In the genomic region with DNA sequence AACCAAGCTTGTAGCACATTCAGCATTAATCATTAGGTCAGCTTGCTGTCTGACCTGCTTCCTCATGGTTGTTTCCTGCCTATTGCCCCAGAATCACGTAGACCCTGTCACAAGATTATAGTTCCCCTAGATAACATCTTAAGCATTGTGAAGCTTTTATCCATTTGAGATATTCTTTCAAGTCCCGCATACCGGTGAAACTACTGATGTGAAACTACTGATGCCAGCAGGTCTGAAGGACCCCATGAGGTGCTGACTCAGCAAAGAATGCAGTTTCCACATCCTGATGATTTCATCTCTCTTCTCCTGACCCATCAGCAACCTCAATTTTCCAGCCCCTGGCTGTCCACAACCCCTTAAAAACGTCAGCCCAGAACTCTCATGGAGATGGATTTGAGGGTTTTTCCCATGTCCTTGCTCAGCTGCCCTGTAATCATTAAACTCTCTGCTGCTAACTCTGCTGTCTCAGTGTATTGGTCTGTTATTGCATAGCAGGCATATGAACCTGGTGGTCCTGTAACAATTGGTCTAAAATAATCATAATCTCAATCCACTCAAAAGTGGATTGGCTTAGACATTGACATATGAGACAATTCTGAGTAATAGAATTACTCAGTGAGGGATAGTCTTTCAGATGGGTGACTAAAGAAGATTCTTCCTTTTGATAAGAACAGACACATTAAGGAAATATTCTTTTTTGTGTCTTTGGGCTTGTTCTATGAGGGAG, we compare ENCODE assay signal across 14 cellular contexts. TPM values are rescaled to one million over a fixed set of nuclear protein-coding genes. Genes with fewer than 3 reads are reported as not detected.
DNase-seq lines count a peak whose midpoint lies in the region; ATAC-seq, FAIRE-seq and TF ChIP-seq lines count a peak whose summit lies in the region.
"Had no signal": no experiment of that assay in that cellular context is flagged by ENCODE, and none has a peak within 500 bp of the region (broad histone marks: within the 10 kb centered on the region; RNA-seq: fewer than 3 reads in every experiment).

No MANE protein-coding gene starts in this region.

- peak overlapping the region; percentile 6 for H3K27ac Mint-ChIP-seq in activated CD8-positive, alpha-beta memory T cell treated with anti-CD3 and anti-CD28 coated beads, Interleukin-2, amount 10 ng/mL, durations not matched to agents 7 days and 5 days
- no peak overlapping the region for H3K27ac Mint-ChIP-seq in stimulated activated effector memory CD8-positive, alpha-beta T cell treated with anti-CD3 and anti-CD28 coated beads, Interleukin-12 subunit alpha, Interleukin-12 subunit beta, amount 100 ng/mL, for 72 hours
- H3K27ac Mint-ChIP-seq: endodermal cell had no signal

- POLR2A ChIA-PET in SK-N-SH (lab: Yijun Ruan, JAX) = no interaction called here

- CTCF ChIA-PET in activated CD8-positive, alpha-beta memory T cell treated with anti-CD3 and anti-CD28 coated beads, Interleukin-2, amount 10 ng/mL, durations not matched to agents 7 days and 5 days (lab: Charles Lee) = interaction anchor here (0.6 kb wide), 1 partner anchor 375 kb away, joined by 4 read pairs; no protein-coding TSS in a partner anchor
- CTCF ChIA-PET in SK-N-SH (lab: Yijun Ruan, JAX) = interaction anchor here (1.2 to 2.5 kb wide), 3 partner anchors 9 to 19 kb away, joined by 3 to 16 read pairs (median 5); no protein-coding TSS in a partner anchor

- DNase-seq in activated CD8-positive, alpha-beta memory T cell treated with anti-CD3 and anti-CD28 coated beads, Interleukin-2, amount 10 ng/mL, durations not matched to agents 7 days and 5 days = no peak
- DNase-seq in activated CD8-positive, alpha-beta memory T cell treated with anti-CD3 and anti-CD28 coated beads, Interleukin-2, amount 50 U/mL, for 4 hours = no peak
- no peak for DNase-seq in SK-N-SH
- DNase-seq in fibroblast of mammary gland (ENCODE audit: low read depth) = peak; percentile 82
- DNase-seq in stimulated activated effector memory CD8-positive, alpha-beta T cell treated with anti-CD3 and anti-CD28 coated beads, Interleukin-12 subunit alpha, Interleukin-12 subunit beta, amount 100 ng/mL, for 72 hours (ENCODE audit: low spot score in 2 of 2) = no peak
- no peak for DNase-seq in kidney
- DNase-seq in SHP77 treated with DMSO at 0.1 percent for 48 hours (lab: John Stamatoyannopoulos, UW) = no peak
- DNase-seq in head of caudate nucleus = no peak
- DNase-seq: activated CD8-positive, alpha-beta memory T cell treated with anti-CD3 and anti-CD28 coated beads for 24 hours; amygdala; endodermal cell; NCI-H526 treated with DMSO at 0.1 percent for 48 hours had no signal

- peak overlapping the region in 1 of 2 experiments; percentile 31; a peak in 1 of 4 replicates for H3K4me3 ChIP-seq in SK-N-SH (ENCODE audit: low read depth in 2 of 2, low read length in 1 of 2)
- no peak overlapping the region for H3K4me3 ChIP-seq in fibroblast of mammary gland (ENCODE audit: control insufficient read depth, low read depth, low read length)
- no peak overlapping the region for H3K4me3 ChIP-seq in kidney (ENCODE audit: low read length in 2 of 2)

- H3K79me2 ChIP-seq in SK-N-SH (ENCODE audit: insufficient read depth) = no peaks in the 10 kb centered on the region

- H3K4me2 ChIP-seq in SK-N-SH = peak overlapping the region; percentile 34

- no peak for TF ChIP-seq CTCF in SK-N-SH (IDR thresholded peaks at IDR 0.05)
- no peak for TF ChIP-seq CTCF in fibroblast of mammary gland (conservative IDR thresholded peaks at IDR 0.05; ENCODE audit: control insufficient read depth, insufficient read depth, low read depth, low read length)
- TF ChIP-seq CTCF in kidney (IDR thresholded peaks at IDR 0.05; ENCODE audit: borderline replicate concordance, extremely low read depth, insufficient read depth) = no peak

- no peaks in the 10 kb centered on the region for H3K27me3 Mint-ChIP-seq in activated CD8-positive, alpha-beta memory T cell treated with anti-CD3 and anti-CD28 coated beads, Interleukin-2, amount 10 ng/mL, durations not matched to agents 7 days and 5 days

- H3K9me3 Mint-ChIP-seq in activated CD8-positive, alpha-beta memory T cell treated with anti-CD3 and anti-CD28 coated beads, Interleukin-2, amount 10 ng/mL, durations not matched to agents 7 days and 5 days (ENCODE audit: low read depth) = peaks cover 10% of the 10 kb centered on the region
- H3K9me3 Mint-ChIP-seq in stimulated activated effector memory CD8-positive, alpha-beta T cell treated with anti-CD3 and anti-CD28 coated beads, Interleukin-12 subunit alpha, Interleukin-12 subunit beta, amount 100 ng/mL, for 72 hours = peaks cover 3% of the 10 kb centered on the region

- peaks cover 0 to 1% of the 10 kb centered on the region in 2 experiments; a peak in 2 of 4 replicates for H3K4me1 ChIP-seq in SK-N-SH (ENCODE audit: control insufficient read depth in 1 of 2, insufficient read depth in 2 of 2, low read depth in 1 of 2, low read length in 1 of 2)
- no peaks in the 10 kb centered on the region for H3K4me1 ChIP-seq in kidney (ENCODE audit: control insufficient read depth in 1 of 2, insufficient read depth in 1 of 2, low read depth in 1 of 2, low read length in 2 of 2)

- H3K9me2 ChIP-seq in SK-N-SH = no peaks in the 10 kb centered on the region

- no peak for ATAC-seq in activated CD8-positive, alpha-beta memory T cell treated with anti-CD3 and anti-CD28 coated beads, Interleukin-2, amount 10 ng/mL, durations not matched to agents 7 days and 5 days
- peak; percentile 93 for ATAC-seq in stimulated activated effector memory CD8-positive, alpha-beta T cell treated with anti-CD3 and anti-CD28 coated beads, Interleukin-12 subunit alpha, Interleukin-12 subunit beta, amount 100 ng/mL, for 72 hours

- peak overlapping the region; percentile 47 for H3K9ac ChIP-seq in SK-N-SH
- no peak overlapping the region for H3K9ac ChIP-seq in kidney (ENCODE audit: low read length in 2 of 2)

- no peaks in the 10 kb centered on the region for H3K36me3 ChIP-seq in SK-N-SH (replicated peaks in 1 of 2; ENCODE audit: control insufficient read depth in 1 of 2, insufficient read depth in 2 of 2, low read length in 1 of 2)
- H3K36me3 ChIP-seq in kidney (ENCODE audit: control insufficient read depth in 1 of 2, insufficient read depth in 2 of 2, low read length in 2 of 2) = no peaks in the 10 kb centered on the region

- TF ChIP-seq RAD21 in SK-N-SH (IDR thresholded peaks at IDR 0.05; ENCODE audit: low read length) = no peak

- WGBS in SK-N-SH (ENCODE audit: low lambda C conversion rate) = 5% methylated on average over 4 of the region's 4 CpGs

- H4K20me1 ChIP-seq in SK-N-SH (ENCODE audit: insufficient read depth) = no peaks in the 10 kb centered on the region

- H2AFZ ChIP-seq in SK-N-SH (ENCODE audit: low read depth) = peak overlapping the region; percentile 2; the same call in 1 of the 2 replicates

- H3K36me3 Mint-ChIP-seq in activated CD8-positive, alpha-beta memory T cell treated with anti-CD3 and anti-CD28 coated beads, Interleukin-2, amount 10 ng/mL, durations not matched to agents 7 days and 5 days = peaks cover 29% of the 10 kb centered on the region
- H3K36me3 Mint-ChIP-seq in stimulated activated effector memory CD8-positive, alpha-beta T cell treated with anti-CD3 and anti-CD28 coated beads, Interleukin-12 subunit alpha, Interleukin-12 subunit beta, amount 100 ng/mL, for 72 hours = peaks cover 7% of the 10 kb centered on the region

- H3K27ac ChIP-seq in SK-N-SH (ENCODE audit: low read depth in 2 of 2, low read length in 1 of 2) = peak overlapping the region in 1 of 2 experiments; percentile 76; a peak in 2 of 4 replicates
- no peak overlapping the region for H3K27ac ChIP-seq in kidney (ENCODE audit: low read depth in 2 of 2, low read length in 2 of 2)

- peak in 1 of 2 experiments; percentile 70; a peak in 2 of 4 replicates for TF ChIP-seq EP300 in SK-N-SH (IDR thresholded peaks at IDR 0.05; ENCODE audit: borderline replicate concordance in 1 of 2, low read depth in 1 of 2, low read length in 1 of 2)

- peaks cover 34% of the 10 kb centered on the region for H3F3A ChIP-seq in SK-N-SH (replicated peaks; ENCODE audit: insufficient read depth)

- H3K27me3 ChIP-seq in SK-N-SH (ENCODE audit: insufficient read depth) = no peaks in the 10 kb centered on the region

- no peak for FAIRE-seq in kidney (lab: Jason Lieb, UNC)
- FAIRE-seq: GM12892 had no signal

- H3K4me3 Mint-ChIP-seq in activated CD8-positive, alpha-beta memory T cell treated with anti-CD3 and anti-CD28 coated beads, Interleukin-2, amount 10 ng/mL, durations not matched to agents 7 days and 5 days = no peak overlapping the region
- H3K4me3 Mint-ChIP-seq in stimulated activated effector memory CD8-positive, alpha-beta T cell treated with anti-CD3 and anti-CD28 coated beads, Interleukin-12 subunit alpha, Interleukin-12 subunit beta, amount 100 ng/mL, for 72 hours = peak overlapping the region; percentile 43
- H3K4me3 Mint-ChIP-seq: endodermal cell had no signal

- intact Hi-C loops in kidney (cut with DNase I) (no loop called here), head of caudate nucleus (cut with DNase I) (no loop called here)

- H3K4me1 Mint-ChIP-seq in activated CD8-positive, alpha-beta memory T cell treated with anti-CD3 and anti-CD28 coated beads, Interleukin-2, amount 10 ng/mL, durations not matched to agents 7 days and 5 days = peaks cover 9% of the 10 kb centered on the region
- peaks cover 11% of the 10 kb centered on the region for H3K4me1 Mint-ChIP-seq in stimulated activated effector memory CD8-positive, alpha-beta T cell treated with anti-CD3 and anti-CD28 coated beads, Interleukin-12 subunit alpha, Interleukin-12 subunit beta, amount 100 ng/mL, for 72 hours

- H3K9me3 ChIP-seq in SK-N-SH = no peaks in the 10 kb centered on the region
- peaks cover 0 to 5% of the 10 kb centered on the region in 2 donors for H3K9me3 ChIP-seq in kidney (ENCODE audit: control insufficient read depth in 1 of 2, low read length in 2 of 2)

TF ChIP-seq in SK-N-SH, 30 proteins besides CTCF, POLR2A, EP300 and RAD21 (continues in another document):
- TF ChIP-seq RXRA (IDR thresholded peaks at IDR 0.05; ENCODE audit: borderline replicate concordance, low read depth) = peak; percentile 72; the same call in 1 of the 2 replicates
- no peak for TF ChIP-seq NRF1 (IDR thresholded peaks at IDR 0.05; ENCODE audit: low read depth, low read length)
- TF ChIP-seq TCF12 (IDR thresholded peaks at IDR 0.05) = peak; percentile 60

RNA-seq across cellular contexts. Expression of a gene that starts 26.3 kb away (rescaled TPM):
- total RNA-seq in activated CD8-positive, alpha-beta memory T cell treated with anti-CD3 and anti-CD28 coated beads, Interleukin-2, amount 10 ng/mL, durations not matched to agents 7 days and 5 days = 10 to 100 TPM; 88.2 to 91.2 TPM
- polyA plus RNA-seq in SK-N-SH (2012; rRNA removed) = 50.6 and 51.0 TPM in 2 replicates
- 71.9 and 72.6 TPM in 2 replicates for polyA plus RNA-seq in SK-N-SH (2012; cell fraction: cytosol; rRNA removed)
- 50.6 and 84.5 TPM in 2 replicates for polyA plus RNA-seq in SK-N-SH (2012; cell fraction: nucleus; rRNA removed)
- 45.8 TPM for total RNA-seq in kidney
- polyA plus RNA-seq in kidney (ENCODE audit: insufficient read depth, low read depth, low replicate concordance) = 5.2 TPM

RNA-seq across cellular contexts. Expression of a gene that starts 26.9 kb away (rescaled TPM):
- total RNA-seq in activated CD8-positive, alpha-beta memory T cell treated with anti-CD3 and anti-CD28 coated beads, Interleukin-2, amount 10 ng/mL, durations not matched to agents 7 days and 5 days = not detected
- 0.02 and 0.06 TPM in 2 replicates for polyA plus RNA-seq in SK-N-SH (2012; rRNA removed)
- polyA plus RNA-seq in SK-N-SH (2012; cell fraction: cytosol; rRNA removed) = 0.04 and 0.06 TPM in 2 replicates
- polyA plus RNA-seq in SK-N-SH (2012; cell fraction: nucleus; rRNA removed) = 0.08 and 0.14 TPM in 2 replicates
- not detected for total RNA-seq in kidney
- not detected for polyA plus RNA-seq in kidney (ENCODE audit: insufficient read depth, low read depth, low replicate concordance)
- total RNA-seq: endodermal cell had no signal
- polyA plus RNA-seq: thymus had no signal
